Comparison of ENCODE assay signal across 20 cellular contexts in genomic region chr3:46830801-46831200, GRCh38. TPM values are rescaled to one million over a fixed set of nuclear protein-coding genes. Genes with fewer than 3 reads are reported as not detected.
DNase-seq lines count a peak whose midpoint lies in the region; ATAC-seq and TF ChIP-seq lines count a peak whose summit lies in the region.
"Had no signal": no experiment of that assay in that cellular context is flagged by ENCODE, and none has a peak within 500 bp of the region (broad histone marks: within the 10 kb centered on the region; RNA-seq: fewer than 3 reads in every experiment).

No MANE protein-coding gene starts in this region.

- peaks cover 13% of the 10 kb centered on the region for H3K4me1 Mint-ChIP-seq in activated naive CD4-positive, alpha-beta T cell treated with anti-CD3 and anti-CD28 coated beads, Interleukin-2, amount 50 U/mL, for 24 hours
- H3K4me1 Mint-ChIP-seq: IgD-negative memory B cell had no signal

- H3K27ac ChIP-seq in osteoblast (ENCODE audit: low read depth, low read length) = no peak overlapping the region

- H4K20me1 ChIP-seq in osteoblast (ENCODE audit: insufficient read depth, low read length) = no peaks in the 10 kb centered on the region

- no peaks in the 10 kb centered on the region for H3K79me2 ChIP-seq in osteoblast (ENCODE audit: insufficient read depth, low read length)

- no peaks in the 10 kb centered on the region for H3K4me1 ChIP-seq in osteoblast (ENCODE audit: insufficient read depth, low read length)
- H3K4me1 ChIP-seq: BE2C had no signal

- H3K9me3 ChIP-seq in osteoblast (ENCODE audit: low read depth, low read length) = no peaks in the 10 kb centered on the region
- H3K9me3 ChIP-seq: BE2C had no signal

- H3K36me3 Mint-ChIP-seq in activated naive CD4-positive, alpha-beta T cell treated with anti-CD3 and anti-CD28 coated beads, Interleukin-2, amount 50 U/mL, for 24 hours = no peaks in the 10 kb centered on the region
- H3K36me3 Mint-ChIP-seq in activated naive CD4-positive, alpha-beta T cell treated with anti-CD3 and anti-CD28 coated beads, Interleukin-2, amount 50 U/mL, for 72 hours = no peaks in the 10 kb centered on the region
- H3K36me3 Mint-ChIP-seq: CD4-positive, CD25-positive, alpha-beta regulatory T cell; CD8-positive, alpha-beta memory T cell; IgD-negative memory B cell had no signal

- no peak overlapping the region for H3K4me3 ChIP-seq in osteoblast (ENCODE audit: insufficient read depth, low read length)

- no peaks in the 10 kb centered on the region for H3K27me3 ChIP-seq in osteoblast (ENCODE audit: insufficient read depth, low read length)
- H3K27me3 ChIP-seq: BE2C had no signal

- DNase-seq in activated naive CD4-positive, alpha-beta T cell treated with anti-CD3 and anti-CD28 coated beads, Interleukin-2, amount 50 U/mL, for 72 hours (ENCODE audit: low spot score in 2 of 2) = no peak
- peak; percentile 1 for DNase-seq in AG20443 (ENCODE audit: low spot score)
- peak; percentile 1 for DNase-seq in HEK293T (ENCODE audit: extremely low spot score)
- peak; percentile 41 for DNase-seq in osteoblast (ENCODE audit: insufficient read length, low spot score, missing footprints)
- no peak for DNase-seq in NCI-H1436 treated with DMSO at 0.1 percent for 48 hours (lab: John Stamatoyannopoulos, UW)
- no peak for DNase-seq in NCI-H146 treated with DMSO at 0.1 percent for 48 hours (lab: John Stamatoyannopoulos, UW; ENCODE audit: unreplicated experiment)
- DNase-seq: BE2C; C1 segment of cervical spinal cord; CD4-positive, CD25-positive, alpha-beta regulatory T cell; CD8-positive, alpha-beta memory T cell; COR-L47; DMS 273 treated with DMSO at 0.1 percent for 48 hours; DMS53; DND-41; EL; GOT3; H7 had no signal

- no peak overlapping the region for H3K4me2 ChIP-seq in osteoblast (ENCODE audit: insufficient read depth, low read length)

- H3K27ac Mint-ChIP-seq in activated naive CD4-positive, alpha-beta T cell treated with anti-CD3 and anti-CD28 coated beads, Interleukin-2, amount 50 U/mL, for 24 hours = peak overlapping the region; percentile 4
- H3K27ac Mint-ChIP-seq in activated naive CD4-positive, alpha-beta T cell treated with anti-CD3 and anti-CD28 coated beads, Interleukin-2, amount 50 U/mL, for 72 hours = no peak overlapping the region
- H3K27ac Mint-ChIP-seq: CD4-positive, CD25-positive, alpha-beta regulatory T cell; CD8-positive, alpha-beta memory T cell; IgD-negative memory B cell had no signal

- CTCF ChIA-PET in HEK293T (lab: Yijun Ruan, JAX) = no interaction called here

- H3K9me3 Mint-ChIP-seq in activated naive CD4-positive, alpha-beta T cell treated with anti-CD3 and anti-CD28 coated beads, Interleukin-2, amount 50 U/mL, for 24 hours = no peaks in the 10 kb centered on the region
- no peaks in the 10 kb centered on the region for H3K9me3 Mint-ChIP-seq in activated naive CD4-positive, alpha-beta T cell treated with anti-CD3 and anti-CD28 coated beads, Interleukin-2, amount 50 U/mL, for 72 hours
- H3K9me3 Mint-ChIP-seq: CD4-positive, CD25-positive, alpha-beta regulatory T cell; CD8-positive, alpha-beta memory T cell; IgD-negative memory B cell had no signal

- no peak for TF ChIP-seq CTCF in osteoblast (IDR thresholded peaks at IDR 0.05; ENCODE audit: extremely low read depth, low read depth, low read length)

- no peak overlapping the region for H3K4me3 Mint-ChIP-seq in activated naive CD4-positive, alpha-beta T cell treated with anti-CD3 and anti-CD28 coated beads, Interleukin-2, amount 50 U/mL, for 24 hours
- H3K4me3 Mint-ChIP-seq: CD4-positive, CD25-positive, alpha-beta regulatory T cell; IgD-negative memory B cell had no signal

- H3K36me3 ChIP-seq in osteoblast (ENCODE audit: insufficient read depth, low read length) = no peaks in the 10 kb centered on the region
- H3K36me3 ChIP-seq: BE2C had no signal

- POLR2A ChIA-PET in HEK293T (lab: Yijun Ruan, JAX) = no interaction called here

- no peaks in the 10 kb centered on the region for H3K27me3 Mint-ChIP-seq in activated naive CD4-positive, alpha-beta T cell treated with anti-CD3 and anti-CD28 coated beads, Interleukin-2, amount 50 U/mL, for 24 hours

- H2AFZ ChIP-seq in osteoblast (ENCODE audit: low read length) = no peak overlapping the region

- no peak for ATAC-seq in activated naive CD4-positive, alpha-beta T cell treated with anti-CD3 and anti-CD28 coated beads, Interleukin-2, amount 50 U/mL, for 72 hours
- ATAC-seq: HepG2 had no signal

TF ChIP-seq in HEK293T, 16 proteins besides CTCF, POLR2A, EP300 and RAD21:
- TF ChIP-seq ARNT (IDR thresholded peaks at IDR 0.05) (no peak), FOXA1 (IDR thresholded peaks at IDR 0.05) (no peak), FOXM1 (IDR thresholded peaks at IDR 0.05; ENCODE audit: borderline replicate concordance) (no peak), L3MBTL2 (conservative IDR thresholded peaks at IDR 0.05) (no peak), HDGF (IDR thresholded peaks at IDR 0.05; ENCODE audit: borderline replicate concordance) (no peak), ELF4 (IDR thresholded peaks at IDR 0.05) (no peak), FOXK2 (IDR thresholded peaks at IDR 0.05) (no peak), SUZ12 (IDR thresholded peaks at IDR 0.05) (no peak), SP1 (IDR thresholded peaks at IDR 0.05) (no peak), NFRKB (IDR thresholded peaks at IDR 0.05) (no peak)
- TF ChIP-seq, protein P1, sequence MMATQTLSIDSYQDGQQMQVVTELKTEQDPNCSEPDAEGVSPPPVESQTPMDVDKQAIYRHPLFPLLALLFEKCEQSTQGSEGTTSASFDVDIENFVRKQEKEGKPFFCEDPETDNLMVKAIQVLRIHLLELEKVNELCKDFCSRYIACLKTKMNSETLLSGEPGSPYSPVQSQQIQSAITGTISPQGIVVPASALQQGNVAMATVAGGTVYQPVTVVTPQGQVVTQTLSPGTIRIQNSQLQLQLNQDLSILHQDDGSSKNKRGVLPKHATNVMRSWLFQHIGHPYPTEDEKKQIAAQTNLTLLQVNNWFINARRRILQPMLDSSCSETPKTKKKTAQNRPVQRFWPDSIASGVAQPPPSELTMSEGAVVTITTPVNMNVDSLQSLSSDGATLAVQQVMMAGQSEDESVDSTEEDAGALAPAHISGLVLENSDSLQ (IDR thresholded peaks at IDR 0.05) = no peak

RNA-seq across cellular contexts. Expression of gene MYL3, which starts 32.4 kb away (rescaled TPM):
- total RNA-seq in activated naive CD4-positive, alpha-beta T cell treated with anti-CD3 and anti-CD28 coated beads, Interleukin-2, amount 50 U/mL, for 72 hours = not detected
- not detected in 2 replicates for total RNA-seq in osteoblast
- total RNA-seq: CD4-positive, CD25-positive, alpha-beta regulatory T cell; CD8-positive, alpha-beta memory T cell; HepG2 had no signal

RNA-seq across cellular contexts. Expression of gene PTH1R, which starts 46.7 kb away (rescaled TPM):
- not detected for total RNA-seq in activated naive CD4-positive, alpha-beta T cell treated with anti-CD3 and anti-CD28 coated beads, Interleukin-2, amount 50 U/mL, for 72 hours
- total RNA-seq in osteoblast = 0.29 and 0.36 TPM in 2 replicates
- total RNA-seq: CD4-positive, CD25-positive, alpha-beta regulatory T cell; CD8-positive, alpha-beta memory T cell; HepG2 had no signal

Comparison
In these comparisons a context has a peak if more than half of its experiments do, and no peak if none do; other contexts are left out.
1. DNase-seq: peak in AG20443 (single experiment), HEK293T (single experiment) and osteoblast (single experiment); none in activated naive CD4-positive, alpha-beta T cell treated with anti-CD3 and anti-CD28 coated beads, Interleukin-2, amount 50 U/mL, for 72 hours (0 of 2), NCI-H1436 treated with DMSO at 0.1 percent for 48 hours (single experiment) and NCI-H146 treated with DMSO at 0.1 percent for 48 hours (single experiment).